ENCODE assay signal across 8 cellular contexts in the genomic region with DNA sequence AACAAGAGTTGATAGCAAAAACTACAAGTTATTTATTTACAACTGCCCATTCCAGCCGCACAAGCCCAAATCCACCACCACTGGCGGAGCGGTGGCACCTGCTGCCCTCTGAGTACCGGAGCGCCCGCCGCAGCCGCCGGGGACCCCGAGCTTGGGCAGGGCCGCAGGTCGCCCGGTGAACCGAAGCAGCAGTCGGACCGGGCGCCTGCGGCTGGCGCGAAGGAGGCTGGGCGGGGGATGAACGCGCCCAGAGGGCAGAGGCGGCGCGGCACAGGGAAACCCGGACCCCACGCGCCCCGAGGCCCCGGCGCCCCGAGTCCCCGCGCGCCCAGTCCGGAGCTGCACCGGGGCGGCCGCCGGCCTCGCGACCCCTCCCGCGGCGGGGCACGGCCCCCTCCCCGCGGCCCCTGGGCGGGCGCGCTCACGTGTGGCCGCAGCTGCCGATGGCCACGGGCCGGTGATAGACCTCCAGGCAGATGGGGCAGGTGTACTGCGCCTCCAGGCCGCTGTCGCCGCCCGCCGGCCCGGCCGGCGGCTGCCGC. TPM values are rescaled to one million over a fixed set of nuclear protein-coding genes. Genes with fewer than 3 reads are reported as not detected.
DNase-seq lines count a peak whose midpoint lies in the region; ATAC-seq and TF ChIP-seq lines count a peak whose summit lies in the region.

No MANE protein-coding gene starts in this region.

- H3K4me1 Mint-ChIP-seq in activated CD8-positive, alpha-beta T cell treated with anti-CD3 and anti-CD28 coated beads, Interleukin-2, amount 10 ng/mL, durations not matched to agents 7 days and 5 days (ENCODE audit: low read depth), result peaks cover 43% of the 10 kb centered on the region

- H3K36me3 ChIP-seq in left ventricle myocardium inferior (no peaks in the 10 kb centered on the region), gastrocnemius medialis (no peaks in the 10 kb centered on the region)

- no peak for DNase-seq in AG04449 (ENCODE audit: low read depth, low spot score)
- DNase-seq in activated CD8-positive, alpha-beta T cell treated with anti-CD3 and anti-CD28 coated beads, Interleukin-2, amount 10 ng/mL, durations not matched to agents 7 days and 5 days, result no peak
- no peak for DNase-seq in left ventricle myocardium inferior
- DNase-seq in gastrocnemius medialis, result no peak
- DNase-seq in AML-193 (lab: John Stamatoyannopoulos, UW), result no peak
- no peak for DNase-seq in NOMO-1 treated with dmso at 0.1 percent for 144 hours (lab: John Stamatoyannopoulos, UW; ENCODE audit: unreplicated experiment)

- POLR2A ChIA-PET in AG04449 (lab: Yijun Ruan, JAX), result interaction anchor here (1.1 kb wide), 1 partner anchor 43 kb away, joined by 3 read pairs; a partner anchor contains a TSS
- POLR2A ChIA-PET in activated CD8-positive, alpha-beta T cell treated with anti-CD3 and anti-CD28 coated beads, Interleukin-2, amount 10 ng/mL, durations not matched to agents 7 days and 5 days (lab: Charles Lee), result interaction anchor here (1.1 to 1.3 kb wide), 2 partner anchors 25 to 135 kb away, joined by 3 to 5 read pairs; a partner anchor contains a TSS

- H3K36me3 Mint-ChIP-seq in activated CD8-positive, alpha-beta T cell treated with anti-CD3 and anti-CD28 coated beads, Interleukin-2, amount 10 ng/mL, durations not matched to agents 7 days and 5 days (ENCODE audit: low read depth), result peaks cover 28% of the 10 kb centered on the region

- no peaks in the 10 kb centered on the region for H3K9me3 ChIP-seq in left ventricle myocardium inferior (replicated peaks)
- H3K9me3 ChIP-seq in gastrocnemius medialis, result no peaks in the 10 kb centered on the region

- intact Hi-C loops in left ventricle myocardium inferior (cut with micrococcal nuclease), result no loop called here
- intact Hi-C loops in gastrocnemius medialis (cut with DNase I; ENCODE audit: low total_unique reads), result loop anchor here (1.0 to 10.0 kb wide), 4 partner anchors 19 to 149 kb away; a partner anchor contains a TSS

- peaks cover 68% of the 10 kb centered on the region for H3K4me1 ChIP-seq in left ventricle myocardium inferior
- H3K4me1 ChIP-seq in gastrocnemius medialis, result peaks cover 26 to 33% of the 10 kb centered on the region in 2 donors

- in situ Hi-C loops in gastrocnemius medialis (cut with MboI; ENCODE audit: low sequenced_read_pairs in 4 of 4), result loop anchor here in 1 of 4 donors (10.0 kb wide), 1 partner anchor 131 kb away; a partner anchor contains a TSS

- H3K9me3 Mint-ChIP-seq in activated CD8-positive, alpha-beta T cell treated with anti-CD3 and anti-CD28 coated beads, Interleukin-2, amount 10 ng/mL, durations not matched to agents 7 days and 5 days (ENCODE audit: insufficient read depth), result no peaks in the 10 kb centered on the region

- H3K4me3 ChIP-seq in AG04449 (ENCODE audit: low read depth, low read length) (peak overlapping the region; percentile 96), left ventricle myocardium inferior (peak overlapping the region; percentile 99), gastrocnemius medialis (peak overlapping the region; percentile 68 to 99 (median 81))

- TF ChIP-seq CTCF in AG04449 (IDR thresholded peaks at IDR 0.05; ENCODE audit: insufficient read depth, low read length, missing control alignments), result no peak
- TF ChIP-seq CTCF in left ventricle myocardium inferior (IDR thresholded peaks at IDR 0.05; ENCODE audit: borderline replicate concordance), result no peak
- TF ChIP-seq CTCF in gastrocnemius medialis (IDR thresholded peaks at IDR 0.05 in 4 of 5, conservative IDR thresholded peaks at IDR 0.05 in 1 of 5), result no peak

- H3K27me3 ChIP-seq in left ventricle myocardium inferior (ENCODE audit: low read depth) (no peaks in the 10 kb centered on the region), gastrocnemius medialis (no peaks in the 10 kb centered on the region)

- TF ChIP-seq POLR2A in gastrocnemius medialis (IDR thresholded peaks at IDR 0.05), result no peak

- H3K27ac ChIP-seq in left ventricle myocardium inferior (replicated peaks) (peak overlapping the region; percentile 93), gastrocnemius medialis (peak overlapping the region; percentile 80 to 95 (median 88))

- CTCF ChIA-PET in AG04449 (lab: Yijun Ruan, JAX), result interaction anchor here (1.0 to 1.2 kb wide), 2 partner anchors 10 to 32 kb away, joined by 3 to 4 read pairs; no protein-coding TSS in a partner anchor
- CTCF ChIA-PET in activated CD8-positive, alpha-beta T cell treated with anti-CD3 and anti-CD28 coated beads, Interleukin-2, amount 10 ng/mL, durations not matched to agents 7 days and 5 days (lab: Charles Lee), result interaction anchor here (0.9 to 1.5 kb wide), 7 partner anchors 21 to 152 kb away, joined by 3 to 10 read pairs (median 3); no protein-coding TSS in a partner anchor

- peak overlapping the region; percentile 100 for H3K27ac Mint-ChIP-seq in activated CD8-positive, alpha-beta T cell treated with anti-CD3 and anti-CD28 coated beads, Interleukin-2, amount 10 ng/mL, durations not matched to agents 7 days and 5 days

- no peaks in the 10 kb centered on the region for H3K27me3 Mint-ChIP-seq in activated CD8-positive, alpha-beta T cell treated with anti-CD3 and anti-CD28 coated beads, Interleukin-2, amount 10 ng/mL, durations not matched to agents 7 days and 5 days (ENCODE audit: low read depth)

- ATAC-seq in GM18873 (IDR thresholded peaks at IDR 0.05; ENCODE audit: low FRiP score, unreplicated experiment) (peak; percentile 4), HG03342 (IDR thresholded peaks at IDR 0.05; ENCODE audit: unreplicated experiment) (peak; percentile 19), gastrocnemius medialis (peak; percentile 60 to 61)
- peak; percentile 4 for ATAC-seq in activated CD8-positive, alpha-beta T cell treated with anti-CD3 and anti-CD28 coated beads, Interleukin-2, amount 10 ng/mL, durations not matched to agents 7 days and 5 days

- H3K4me3 Mint-ChIP-seq in activated CD8-positive, alpha-beta T cell treated with anti-CD3 and anti-CD28 coated beads, Interleukin-2, amount 10 ng/mL, durations not matched to agents 7 days and 5 days, result peak overlapping the region; percentile 99

RNA-seq across cellular contexts. Expression of a gene that starts 0.4 kb away (rescaled TPM):
- 100 to 1,000 TPM; 144 to 166 TPM for total RNA-seq in activated CD8-positive, alpha-beta T cell treated with anti-CD3 and anti-CD28 coated beads, Interleukin-2, amount 10 ng/mL, durations not matched to agents 7 days and 5 days
- total RNA-seq in left ventricle myocardium inferior (14.2 TPM), gastrocnemius medialis (10 to 100 TPM; 22.9 to 32.5 (median 26.1) TPM)

RNA-seq across cellular contexts. Expression of a gene that starts 0.5 kb away (rescaled TPM):
- 10 to 100 TPM; 27.5 to 29.2 TPM for total RNA-seq in activated CD8-positive, alpha-beta T cell treated with anti-CD3 and anti-CD28 coated beads, Interleukin-2, amount 10 ng/mL, durations not matched to agents 7 days and 5 days
- total RNA-seq in left ventricle myocardium inferior (13.1 TPM), gastrocnemius medialis (10 to 100 TPM; 11.1 to 17.7 (median 14.1) TPM)

RNA-seq across cellular contexts. Expression of a gene that starts 19.5 kb away (rescaled TPM):
- total RNA-seq in activated CD8-positive, alpha-beta T cell treated with anti-CD3 and anti-CD28 coated beads, Interleukin-2, amount 10 ng/mL, durations not matched to agents 7 days and 5 days, result 10 to 100 TPM; 13.4 to 14.3 TPM
- total RNA-seq in left ventricle myocardium inferior, result 3.1 TPM
- total RNA-seq in gastrocnemius medialis, result 1 to 10 TPM; 1.2 to 2.2 (median 1.6) TPM

RNA-seq across cellular contexts. Expression of a gene that starts 42.9 kb away (rescaled TPM):
- total RNA-seq in activated CD8-positive, alpha-beta T cell treated with anti-CD3 and anti-CD28 coated beads, Interleukin-2, amount 10 ng/mL, durations not matched to agents 7 days and 5 days, result 10 to 100 TPM; 86.0 to 96.1 TPM
- total RNA-seq in left ventricle myocardium inferior (25.3 TPM), gastrocnemius medialis (10 to 100 TPM in 3 of 4 donors, 1 to 10 TPM in 1; 9.0 to 16.3 (median 13.4) TPM)

RNA-seq across cellular contexts. Expression of a gene that starts 55.0 kb away (rescaled TPM):
- 100 to 1,000 TPM; 568 to 599 TPM for total RNA-seq in activated CD8-positive, alpha-beta T cell treated with anti-CD3 and anti-CD28 coated beads, Interleukin-2, amount 10 ng/mL, durations not matched to agents 7 days and 5 days
- total RNA-seq in left ventricle myocardium inferior, result 42.6 TPM
- 10 to 100 TPM in 3 of 4 donors, 1 to 10 TPM in 1; 5.1 to 33.2 (median 28.7) TPM for total RNA-seq in gastrocnemius medialis

Comparison
In these comparisons a context has a peak if more than half of its experiments do, and no peak if none do; other contexts are left out.
1. ATAC-seq: peak in every context shown above with its lines; median percentile 60 in gastrocnemius medialis; 19 in HG03342; 4 in GM18873; 4 in activated CD8-positive, alpha-beta T cell treated with anti-CD3 and anti-CD28 coated beads, Interleukin-2, amount 10 ng/mL, durations not matched to agents 7 days and 5 days.